Comparison of ENCODE assay signal across 15 cellular contexts in genomic region chr17:79912552-79913330, GRCh38.
A peak's percentile ranks its signal among the peaks of the same experiment; 100 is the strongest.
DNase-seq lines count a peak whose midpoint lies in the region; ATAC-seq and TF ChIP-seq lines count a peak whose summit lies in the region.
"Had no signal": no experiment of that assay in that cellular context is flagged by ENCODE, and none has a peak within 500 bp of the region (broad histone marks: within the 10 kb centered on the region; RNA-seq: fewer than 3 reads in every experiment).

No MANE protein-coding gene starts in this region.

- no peak overlapping the region for H2AFZ ChIP-seq in GM23338
- no peak overlapping the region for H2AFZ ChIP-seq in neural progenitor cell (replicated peaks)
- H2AFZ ChIP-seq: GM23248 had no signal

- DNase-seq in GM23338 (ENCODE audit: low spot score), result peak; percentile 0
- DNase-seq in NT2/D1 (ENCODE audit: low read depth, low spot score), result no peak
- DNase-seq in neural progenitor cell (ENCODE audit: low spot score), result no peak
- DNase-seq in activated T-helper 2 cell treated with anti-CD3 and anti-CD28 coated beads, Interferon-gamma antibody, Interleukin-2, Interleukin-4, amounts not matched to agents 10 μg/mL and 5 μg/mL and 100 μg/mL, durations not matched to agents 14 hours and 24 hours and 36 hours (ENCODE audit: low spot score), result no peak
- DNase-seq in GM20000 (ENCODE audit: low spot score), result no peak
- DNase-seq in LoVo (ENCODE audit: low spot score), result no peak
- DNase-seq: BE2C; CD4-positive, alpha-beta memory T cell; DND-41; GF-D8; GM23248; H9 had no signal

- H3K79me2 ChIP-seq in GM23338 (replicated peaks; ENCODE audit: insufficient read depth), result no peaks in the 10 kb centered on the region
- no peaks in the 10 kb centered on the region for H3K79me2 ChIP-seq in neural progenitor cell (ENCODE audit: low read depth)

- H3K4me3 ChIP-seq in GM23338 (no peak overlapping the region), NT2/D1 (ENCODE audit: insufficient read length, low read depth) (no peak overlapping the region), neural progenitor cell (no peak overlapping the region)
- H3K4me3 ChIP-seq: A549, GM23248 had no signal

- H3K27me3 ChIP-seq in GM23338 (ENCODE audit: insufficient read depth), result no peaks in the 10 kb centered on the region
- peaks cover 5% of the 10 kb centered on the region for H3K27me3 ChIP-seq in NT2/D1 (ENCODE audit: insufficient read depth, insufficient read length)
- peaks cover 3% of the 10 kb centered on the region for H3K27me3 ChIP-seq in neural progenitor cell
- H3K27me3 ChIP-seq: BE2C had no signal

- intact Hi-C loops in activated T-helper 2 cell treated with anti-CD3 and anti-CD28 coated beads, Interferon-gamma antibody, Interleukin-2, Interleukin-4, amounts not matched to agents 10 μg/mL and 5 μg/mL and 100 μg/mL, durations not matched to agents 14 hours and 24 hours and 36 hours (cut with micrococcal nuclease), result loop anchor here (10.0 kb wide), 1 partner anchor 68 kb away; no protein-coding TSS in a partner anchor

- H3K27me3 Mint-ChIP-seq in GM23338 (ENCODE audit: insufficient read depth, low read depth, poor library complexity), result peaks cover 13% of the 10 kb centered on the region
- peaks cover 11% of the 10 kb centered on the region for H3K27me3 Mint-ChIP-seq in neural progenitor cell (ENCODE audit: insufficient read depth, low read depth)
- H3K27me3 Mint-ChIP-seq in activated T-helper 2 cell treated with anti-CD3 and anti-CD28 coated beads, Interferon-gamma antibody, Interleukin-2, Interleukin-4, amounts not matched to agents 10 μg/mL and 5 μg/mL and 100 μg/mL, durations not matched to agents 14 hours and 24 hours and 36 hours (ENCODE audit: low read depth), result peaks cover 5% of the 10 kb centered on the region

- no peak overlapping the region for H3K27ac ChIP-seq in GM23338 (ENCODE audit: low read depth)
- H3K27ac ChIP-seq in neural progenitor cell, result no peak overlapping the region
- H3K27ac ChIP-seq: A549, C4-2B, GM23248 had no signal

- no peaks in the 10 kb centered on the region for H3K9me3 Mint-ChIP-seq in GM23338
- no peaks in the 10 kb centered on the region for H3K9me3 Mint-ChIP-seq in neural progenitor cell
- no peaks in the 10 kb centered on the region for H3K9me3 Mint-ChIP-seq in activated T-helper 2 cell treated with anti-CD3 and anti-CD28 coated beads, Interferon-gamma antibody, Interleukin-2, Interleukin-4, amounts not matched to agents 10 μg/mL and 5 μg/mL and 100 μg/mL, durations not matched to agents 14 hours and 24 hours and 36 hours
- H3K9me3 Mint-ChIP-seq: CD4-positive, alpha-beta memory T cell; H9 had no signal

- H3K36me3 ChIP-seq in GM23338 (ENCODE audit: insufficient read depth) (no peaks in the 10 kb centered on the region), NT2/D1 (ENCODE audit: insufficient read depth, insufficient read length, low read length) (no peaks in the 10 kb centered on the region), neural progenitor cell (no peaks in the 10 kb centered on the region)
- H3K36me3 ChIP-seq: BE2C had no signal

- no peak for TF ChIP-seq CTCF in GM23338 (conservative IDR thresholded peaks at IDR 0.05; ENCODE audit: low read depth in 2 of 2)
- TF ChIP-seq CTCF in neural progenitor cell (IDR thresholded peaks at IDR 0.05), result no peak
- TF ChIP-seq CTCF in GM20000 (IDR thresholded peaks at IDR 0.05; ENCODE audit: extremely low read depth, missing control alignments), result no peak

- H3K9ac ChIP-seq in NT2/D1 (ENCODE audit: insufficient read length, low read depth), result peak overlapping the region; percentile 8
- H3K9ac ChIP-seq in neural progenitor cell, result no peak overlapping the region
- H3K9ac ChIP-seq: GM23248 had no signal

- H3F3A ChIP-seq in GM23338 (replicated peaks; ENCODE audit: low read depth), result no peaks in the 10 kb centered on the region
- H3F3A ChIP-seq in neural progenitor cell (ENCODE audit: low read depth), result no peaks in the 10 kb centered on the region

- H3K4me2 ChIP-seq in GM23338, result no peak overlapping the region
- H3K4me2 ChIP-seq in neural progenitor cell, result no peak overlapping the region
- H3K4me2 ChIP-seq: A549 had no signal

- ATAC-seq in GM23338 (no peak), GM21737 (IDR thresholded peaks at IDR 0.05; ENCODE audit: unreplicated experiment) (no peak)
- ATAC-seq: A549 had no signal

- H3K4me3 Mint-ChIP-seq in GM23338 (no peak overlapping the region), neural progenitor cell (peak overlapping the region; percentile 24)
- H3K4me3 Mint-ChIP-seq in activated T-helper 2 cell treated with anti-CD3 and anti-CD28 coated beads, Interferon-gamma antibody, Interleukin-2, Interleukin-4, amounts not matched to agents 10 μg/mL and 5 μg/mL and 100 μg/mL, durations not matched to agents 14 hours and 24 hours and 36 hours (ENCODE audit: low read depth), result no peak overlapping the region
- H3K4me3 Mint-ChIP-seq: CD4-positive, alpha-beta memory T cell; H9 had no signal

- H3K9me2 ChIP-seq in GM23338 (ENCODE audit: insufficient read depth), result no peaks in the 10 kb centered on the region

- H3K4me1 Mint-ChIP-seq in GM23338, result peaks cover 13% of the 10 kb centered on the region
- H3K4me1 Mint-ChIP-seq in neural progenitor cell, result peaks cover 17% of the 10 kb centered on the region
- no peaks in the 10 kb centered on the region for H3K4me1 Mint-ChIP-seq in activated T-helper 2 cell treated with anti-CD3 and anti-CD28 coated beads, Interferon-gamma antibody, Interleukin-2, Interleukin-4, amounts not matched to agents 10 μg/mL and 5 μg/mL and 100 μg/mL, durations not matched to agents 14 hours and 24 hours and 36 hours (ENCODE audit: low read depth)

- H3K27ac Mint-ChIP-seq in GM23338 (no peak overlapping the region), neural progenitor cell (no peak overlapping the region)
- H3K27ac Mint-ChIP-seq in activated T-helper 2 cell treated with anti-CD3 and anti-CD28 coated beads, Interferon-gamma antibody, Interleukin-2, Interleukin-4, amounts not matched to agents 10 μg/mL and 5 μg/mL and 100 μg/mL, durations not matched to agents 14 hours and 24 hours and 36 hours, result no peak overlapping the region

- no peaks in the 10 kb centered on the region for H4K20me1 ChIP-seq in GM23338 (replicated peaks; ENCODE audit: insufficient read depth)
- H4K20me1 ChIP-seq in neural progenitor cell (ENCODE audit: low read depth), result no peaks in the 10 kb centered on the region

- peaks cover 4% of the 10 kb centered on the region for H3K4me1 ChIP-seq in GM23338 (ENCODE audit: insufficient read depth)
- H3K4me1 ChIP-seq in NT2/D1 (ENCODE audit: insufficient read depth, insufficient read length), result peaks cover 8% of the 10 kb centered on the region
- peaks cover under 1% of the 10 kb centered on the region for H3K4me1 ChIP-seq in neural progenitor cell
- H3K4me1 ChIP-seq: BE2C had no signal

- H3K36me3 Mint-ChIP-seq in GM23338 (ENCODE audit: low read depth) (no peaks in the 10 kb centered on the region), neural progenitor cell (no peaks in the 10 kb centered on the region)
- H3K36me3 Mint-ChIP-seq in activated T-helper 2 cell treated with anti-CD3 and anti-CD28 coated beads, Interferon-gamma antibody, Interleukin-2, Interleukin-4, amounts not matched to agents 10 μg/mL and 5 μg/mL and 100 μg/mL, durations not matched to agents 14 hours and 24 hours and 36 hours (ENCODE audit: low read depth), result no peaks in the 10 kb centered on the region
- H3K36me3 Mint-ChIP-seq: CD4-positive, alpha-beta memory T cell had no signal

- H3K9me3 ChIP-seq in NT2/D1 (ENCODE audit: insufficient read depth, low read length), result no peaks in the 10 kb centered on the region
- H3K9me3 ChIP-seq in neural progenitor cell (ENCODE audit: low read depth), result no peaks in the 10 kb centered on the region
- H3K9me3 ChIP-seq: A549, BE2C had no signal

TF ChIP-seq in GM23338, 12 proteins besides CTCF, POLR2A, EP300 and RAD21 (continues in another document):
- TF ChIP-seq CREB1 (CRISPR knock-in tag; IDR thresholded peaks at IDR 0.05; ENCODE audit: low read depth) (no peak), ZNF331 (CRISPR knock-in tag; IDR thresholded peaks at IDR 0.05; ENCODE audit: low read depth) (no peak), EZH2phosphoT487 (IDR thresholded peaks at IDR 0.05; ENCODE audit: unreplicated experiment) (no peak), POLR2AphosphoS5 (IDR thresholded peaks at IDR 0.05; ENCODE audit: low read depth) (no peak), EZH2 (IDR thresholded peaks at IDR 0.05; ENCODE audit: low read depth, unreplicated experiment) (no peak), ZNF114 (CRISPR knock-in tag; IDR thresholded peaks at IDR 0.05) (no peak), REST (IDR thresholded peaks at IDR 0.05; ENCODE audit: unreplicated experiment) (no peak), JUNB (IDR thresholded peaks at IDR 0.05; ENCODE audit: unreplicated experiment) (no peak), STAT1 (IDR thresholded peaks at IDR 0.05; ENCODE audit: unreplicated experiment) (no peak), NANOG (IDR thresholded peaks at IDR 0.05; ENCODE audit: borderline replicate concordance) (no peak)
